2 cellular contexts compared by ENCODE assay signal in the genomic region with DNA sequence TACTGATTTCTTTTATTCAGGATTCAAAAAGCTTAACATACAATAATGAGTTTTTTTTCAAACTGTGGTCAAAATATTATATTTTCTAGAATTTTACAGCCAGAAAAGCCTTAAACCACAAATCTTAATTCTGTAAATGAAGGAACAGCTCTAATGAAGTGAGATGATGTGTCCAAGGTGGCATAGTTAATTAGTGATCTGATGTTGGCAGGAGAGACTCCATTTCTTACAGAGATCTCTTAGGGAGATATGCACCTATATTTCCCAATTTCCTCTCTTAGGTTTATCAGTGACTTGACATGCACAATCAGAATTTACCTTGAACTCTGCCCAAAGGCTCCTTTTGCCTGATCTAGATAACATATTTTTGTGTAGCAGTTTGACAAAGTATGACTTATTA.
TF ChIP-seq lines count a peak whose summit lies in the region.

No MANE protein-coding gene starts in this region.

TF ChIP-seq in GM23338, 12 proteins besides CTCF, POLR2A, EP300 and RAD21 (continued from another document):
- TF ChIP-seq STAT1 (IDR thresholded peaks at IDR 0.05; ENCODE audit: unreplicated experiment) = no peak
- no peak for TF ChIP-seq NANOG (IDR thresholded peaks at IDR 0.05; ENCODE audit: borderline replicate concordance)
- no peak for TF ChIP-seq JUNB (IDR thresholded peaks at IDR 0.05; ENCODE audit: unreplicated experiment)

TF ChIP-seq in K562, 482 proteins besides CTCF, POLR2A, EP300 and RAD21 (continues in another document):
- no peak for TF ChIP-seq POU5F1 (IDR thresholded peaks at IDR 0.05; ENCODE audit: borderline replicate concordance, low read depth, low read length, partially characterized antibody)
- TF ChIP-seq, protein P1, sequence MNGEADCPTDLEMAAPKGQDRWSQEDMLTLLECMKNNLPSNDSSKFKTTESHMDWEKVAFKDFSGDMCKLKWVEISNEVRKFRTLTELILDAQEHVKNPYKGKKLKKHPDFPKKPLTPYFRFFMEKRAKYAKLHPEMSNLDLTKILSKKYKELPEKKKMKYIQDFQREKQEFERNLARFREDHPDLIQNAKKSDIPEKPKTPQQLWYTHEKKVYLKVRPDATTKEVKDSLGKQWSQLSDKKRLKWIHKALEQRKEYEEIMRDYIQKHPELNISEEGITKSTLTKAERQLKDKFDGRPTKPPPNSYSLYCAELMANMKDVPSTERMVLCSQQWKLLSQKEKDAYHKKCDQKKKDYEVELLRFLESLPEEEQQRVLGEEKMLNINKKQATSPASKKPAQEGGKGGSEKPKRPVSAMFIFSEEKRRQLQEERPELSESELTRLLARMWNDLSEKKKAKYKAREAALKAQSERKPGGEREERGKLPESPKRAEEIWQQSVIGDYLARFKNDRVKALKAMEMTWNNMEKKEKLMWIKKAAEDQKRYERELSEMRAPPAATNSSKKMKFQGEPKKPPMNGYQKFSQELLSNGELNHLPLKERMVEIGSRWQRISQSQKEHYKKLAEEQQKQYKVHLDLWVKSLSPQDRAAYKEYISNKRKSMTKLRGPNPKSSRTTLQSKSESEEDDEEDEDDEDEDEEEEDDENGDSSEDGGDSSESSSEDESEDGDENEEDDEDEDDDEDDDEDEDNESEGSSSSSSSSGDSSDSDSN (IDR thresholded peaks at IDR 0.05; ENCODE audit: borderline replicate concordance in 1 of 2, low read depth in 2 of 2, low read length in 2 of 2) = no peak
- TF ChIP-seq, protein P2, sequence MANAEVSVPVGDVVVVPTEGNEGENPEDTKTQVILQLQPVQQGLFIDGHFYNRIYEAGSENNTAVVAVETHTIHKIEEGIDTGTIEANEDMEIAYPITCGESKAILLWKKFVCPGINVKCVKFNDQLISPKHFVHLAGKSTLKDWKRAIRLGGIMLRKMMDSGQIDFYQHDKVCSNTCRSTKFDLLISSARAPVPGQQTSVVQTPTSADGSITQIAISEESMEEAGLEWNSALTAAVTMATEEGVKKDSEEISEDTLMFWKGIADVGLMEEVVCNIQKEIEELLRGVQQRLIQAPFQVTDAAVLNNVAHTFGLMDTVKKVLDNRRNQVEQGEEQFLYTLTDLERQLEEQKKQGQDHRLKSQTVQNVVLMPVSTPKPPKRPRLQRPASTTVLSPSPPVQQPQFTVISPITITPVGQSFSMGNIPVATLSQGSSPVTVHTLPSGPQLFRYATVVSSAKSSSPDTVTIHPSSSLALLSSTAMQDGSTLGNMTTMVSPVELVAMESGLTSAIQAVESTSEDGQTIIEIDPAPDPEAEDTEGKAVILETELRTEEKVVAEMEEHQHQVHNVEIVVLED (CRISPR knock-in tag; IDR thresholded peaks at IDR 0.05) = peak; percentile 55
- 0 out of 2 replicates have a peak, but pooled peaks have one; percentile 23 for TF ChIP-seq CXXC5 (CRISPR knock-in tag; IDR thresholded peaks at IDR 0.05)
- TF ChIP-seq MYC (IDR thresholded peaks at IDR 0.05; ENCODE audit: low read depth, low read length) = no peak
- TF ChIP-seq MYC (CRISPR knock-in tag; IDR thresholded peaks at IDR 0.05; ENCODE audit: borderline replicate concordance, low read depth) = no peak
- peak; percentile 86 for TF ChIP-seq HIVEP1 (CRISPR knock-in tag; IDR thresholded peaks at IDR 0.05)
- TF ChIP-seq, protein P3, sequence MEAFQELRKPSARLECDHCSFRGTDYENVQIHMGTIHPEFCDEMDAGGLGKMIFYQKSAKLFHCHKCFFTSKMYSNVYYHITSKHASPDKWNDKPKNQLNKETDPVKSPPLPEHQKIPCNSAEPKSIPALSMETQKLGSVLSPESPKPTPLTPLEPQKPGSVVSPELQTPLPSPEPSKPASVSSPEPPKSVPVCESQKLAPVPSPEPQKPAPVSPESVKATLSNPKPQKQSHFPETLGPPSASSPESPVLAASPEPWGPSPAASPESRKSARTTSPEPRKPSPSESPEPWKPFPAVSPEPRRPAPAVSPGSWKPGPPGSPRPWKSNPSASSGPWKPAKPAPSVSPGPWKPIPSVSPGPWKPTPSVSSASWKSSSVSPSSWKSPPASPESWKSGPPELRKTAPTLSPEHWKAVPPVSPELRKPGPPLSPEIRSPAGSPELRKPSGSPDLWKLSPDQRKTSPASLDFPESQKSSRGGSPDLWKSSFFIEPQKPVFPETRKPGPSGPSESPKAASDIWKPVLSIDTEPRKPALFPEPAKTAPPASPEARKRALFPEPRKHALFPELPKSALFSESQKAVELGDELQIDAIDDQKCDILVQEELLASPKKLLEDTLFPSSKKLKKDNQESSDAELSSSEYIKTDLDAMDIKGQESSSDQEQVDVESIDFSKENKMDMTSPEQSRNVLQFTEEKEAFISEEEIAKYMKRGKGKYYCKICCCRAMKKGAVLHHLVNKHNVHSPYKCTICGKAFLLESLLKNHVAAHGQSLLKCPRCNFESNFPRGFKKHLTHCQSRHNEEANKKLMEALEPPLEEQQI (IDR thresholded peaks at IDR 0.05) = no peak
- TF ChIP-seq, protein P4, sequence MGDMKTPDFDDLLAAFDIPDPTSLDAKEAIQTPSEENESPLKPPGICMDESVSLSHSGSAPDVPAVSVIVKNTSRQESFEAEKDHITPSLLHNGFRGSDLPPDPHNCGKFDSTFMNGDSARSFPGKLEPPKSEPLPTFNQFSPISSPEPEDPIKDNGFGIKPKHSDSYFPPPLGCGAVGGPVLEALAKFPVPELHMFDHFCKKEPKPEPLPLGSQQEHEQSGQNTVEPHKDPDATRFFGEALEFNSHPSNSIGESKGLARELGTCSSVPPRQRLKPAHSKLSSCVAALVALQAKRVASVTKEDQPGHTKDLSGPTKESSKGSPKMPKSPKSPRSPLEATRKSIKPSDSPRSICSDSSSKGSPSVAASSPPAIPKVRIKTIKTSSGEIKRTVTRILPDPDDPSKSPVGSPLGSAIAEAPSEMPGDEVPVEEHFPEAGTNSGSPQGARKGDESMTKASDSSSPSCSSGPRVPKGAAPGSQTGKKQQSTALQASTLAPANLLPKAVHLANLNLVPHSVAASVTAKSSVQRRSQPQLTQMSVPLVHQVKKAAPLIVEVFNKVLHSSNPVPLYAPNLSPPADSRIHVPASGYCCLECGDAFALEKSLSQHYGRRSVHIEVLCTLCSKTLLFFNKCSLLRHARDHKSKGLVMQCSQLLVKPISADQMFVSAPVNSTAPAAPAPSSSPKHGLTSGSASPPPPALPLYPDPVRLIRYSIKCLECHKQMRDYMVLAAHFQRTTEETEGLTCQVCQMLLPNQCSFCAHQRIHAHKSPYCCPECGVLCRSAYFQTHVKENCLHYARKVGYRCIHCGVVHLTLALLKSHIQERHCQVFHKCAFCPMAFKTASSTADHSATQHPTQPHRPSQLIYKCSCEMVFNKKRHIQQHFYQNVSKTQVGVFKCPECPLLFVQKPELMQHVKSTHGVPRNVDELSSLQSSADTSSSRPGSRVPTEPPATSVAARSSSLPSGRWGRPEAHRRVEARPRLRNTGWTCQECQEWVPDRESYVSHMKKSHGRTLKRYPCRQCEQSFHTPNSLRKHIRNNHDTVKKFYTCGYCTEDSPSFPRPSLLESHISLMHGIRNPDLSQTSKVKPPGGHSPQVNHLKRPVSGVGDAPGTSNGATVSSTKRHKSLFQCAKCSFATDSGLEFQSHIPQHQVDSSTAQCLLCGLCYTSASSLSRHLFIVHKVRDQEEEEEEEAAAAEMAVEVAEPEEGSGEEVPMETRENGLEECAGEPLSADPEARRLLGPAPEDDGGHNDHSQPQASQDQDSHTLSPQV (IDR thresholded peaks at IDR 0.05) = 0 out of 2 replicates have a peak, but pooled peaks have one; percentile 28
- peak; percentile 87; the same call in 1 of the 2 replicates for TF ChIP-seq KLF6 (CRISPR knock-in tag; IDR thresholded peaks at IDR 0.05; ENCODE audit: borderline replicate concordance)
- TF ChIP-seq, protein P5, sequence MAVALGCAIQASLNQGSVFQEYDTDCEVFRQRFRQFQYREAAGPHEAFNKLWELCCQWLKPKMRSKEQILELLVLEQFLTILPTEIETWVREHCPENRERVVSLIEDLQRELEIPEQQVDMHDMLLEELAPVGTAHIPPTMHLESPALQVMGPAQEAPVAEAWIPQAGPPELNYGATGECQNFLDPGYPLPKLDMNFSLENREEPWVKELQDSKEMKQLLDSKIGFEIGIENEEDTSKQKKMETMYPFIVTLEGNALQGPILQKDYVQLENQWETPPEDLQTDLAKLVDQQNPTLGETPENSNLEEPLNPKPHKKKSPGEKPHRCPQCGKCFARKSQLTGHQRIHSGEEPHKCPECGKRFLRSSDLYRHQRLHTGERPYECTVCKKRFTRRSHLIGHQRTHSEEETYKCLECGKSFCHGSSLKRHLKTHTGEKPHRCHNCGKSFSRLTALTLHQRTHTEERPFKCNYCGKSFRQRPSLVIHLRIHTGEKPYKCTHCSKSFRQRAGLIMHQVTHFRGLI (CRISPR knock-in tag; IDR thresholded peaks at IDR 0.05) = peak; percentile 81; the same call in 1 of the 2 replicates
- TF ChIP-seq, protein P6, sequence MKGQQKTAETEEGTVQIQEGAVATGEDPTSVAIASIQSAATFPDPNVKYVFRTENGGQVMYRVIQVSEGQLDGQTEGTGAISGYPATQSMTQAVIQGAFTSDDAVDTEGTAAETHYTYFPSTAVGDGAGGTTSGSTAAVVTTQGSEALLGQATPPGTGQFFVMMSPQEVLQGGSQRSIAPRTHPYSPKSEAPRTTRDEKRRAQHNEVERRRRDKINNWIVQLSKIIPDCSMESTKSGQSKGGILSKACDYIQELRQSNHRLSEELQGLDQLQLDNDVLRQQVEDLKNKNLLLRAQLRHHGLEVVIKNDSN (CRISPR knock-in tag; IDR thresholded peaks at IDR 0.05) = no peak
- TF ChIP-seq, protein P7, sequence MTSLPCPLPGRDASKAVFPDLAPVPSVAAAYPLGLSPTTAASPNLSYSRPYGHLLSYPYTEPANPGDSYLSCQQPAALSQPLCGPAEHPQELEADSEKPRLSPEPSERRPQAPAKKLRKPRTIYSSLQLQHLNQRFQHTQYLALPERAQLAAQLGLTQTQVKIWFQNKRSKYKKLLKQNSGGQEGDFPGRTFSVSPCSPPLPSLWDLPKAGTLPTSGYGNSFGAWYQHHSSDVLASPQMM (CRISPR knock-in tag; IDR thresholded peaks at IDR 0.05) = no peak
- TF ChIP-seq ZNF41 (CRISPR knock-in tag; conservative IDR thresholded peaks at IDR 0.05) = peak; percentile 81
- TF ChIP-seq, protein P8, sequence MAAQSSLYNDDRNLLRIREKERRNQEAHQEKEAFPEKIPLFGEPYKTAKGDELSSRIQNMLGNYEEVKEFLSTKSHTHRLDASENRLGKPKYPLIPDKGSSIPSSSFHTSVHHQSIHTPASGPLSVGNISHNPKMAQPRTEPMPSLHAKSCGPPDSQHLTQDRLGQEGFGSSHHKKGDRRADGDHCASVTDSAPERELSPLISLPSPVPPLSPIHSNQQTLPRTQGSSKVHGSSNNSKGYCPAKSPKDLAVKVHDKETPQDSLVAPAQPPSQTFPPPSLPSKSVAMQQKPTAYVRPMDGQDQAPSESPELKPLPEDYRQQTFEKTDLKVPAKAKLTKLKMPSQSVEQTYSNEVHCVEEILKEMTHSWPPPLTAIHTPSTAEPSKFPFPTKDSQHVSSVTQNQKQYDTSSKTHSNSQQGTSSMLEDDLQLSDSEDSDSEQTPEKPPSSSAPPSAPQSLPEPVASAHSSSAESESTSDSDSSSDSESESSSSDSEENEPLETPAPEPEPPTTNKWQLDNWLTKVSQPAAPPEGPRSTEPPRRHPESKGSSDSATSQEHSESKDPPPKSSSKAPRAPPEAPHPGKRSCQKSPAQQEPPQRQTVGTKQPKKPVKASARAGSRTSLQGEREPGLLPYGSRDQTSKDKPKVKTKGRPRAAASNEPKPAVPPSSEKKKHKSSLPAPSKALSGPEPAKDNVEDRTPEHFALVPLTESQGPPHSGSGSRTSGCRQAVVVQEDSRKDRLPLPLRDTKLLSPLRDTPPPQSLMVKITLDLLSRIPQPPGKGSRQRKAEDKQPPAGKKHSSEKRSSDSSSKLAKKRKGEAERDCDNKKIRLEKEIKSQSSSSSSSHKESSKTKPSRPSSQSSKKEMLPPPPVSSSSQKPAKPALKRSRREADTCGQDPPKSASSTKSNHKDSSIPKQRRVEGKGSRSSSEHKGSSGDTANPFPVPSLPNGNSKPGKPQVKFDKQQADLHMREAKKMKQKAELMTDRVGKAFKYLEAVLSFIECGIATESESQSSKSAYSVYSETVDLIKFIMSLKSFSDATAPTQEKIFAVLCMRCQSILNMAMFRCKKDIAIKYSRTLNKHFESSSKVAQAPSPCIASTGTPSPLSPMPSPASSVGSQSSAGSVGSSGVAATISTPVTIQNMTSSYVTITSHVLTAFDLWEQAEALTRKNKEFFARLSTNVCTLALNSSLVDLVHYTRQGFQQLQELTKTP (IDR thresholded peaks at IDR 0.05; ENCODE audit: low read depth in 1 of 2, partially characterized antibody in 2 of 2) = no peak
- TF ChIP-seq TEAD1 (CRISPR knock-in tag; IDR thresholded peaks at IDR 0.05) = 0 out of 4 replicates have a peak, but pooled peaks of 1 of the 2 experiments have one; percentile 30
- TF ChIP-seq, protein P9, sequence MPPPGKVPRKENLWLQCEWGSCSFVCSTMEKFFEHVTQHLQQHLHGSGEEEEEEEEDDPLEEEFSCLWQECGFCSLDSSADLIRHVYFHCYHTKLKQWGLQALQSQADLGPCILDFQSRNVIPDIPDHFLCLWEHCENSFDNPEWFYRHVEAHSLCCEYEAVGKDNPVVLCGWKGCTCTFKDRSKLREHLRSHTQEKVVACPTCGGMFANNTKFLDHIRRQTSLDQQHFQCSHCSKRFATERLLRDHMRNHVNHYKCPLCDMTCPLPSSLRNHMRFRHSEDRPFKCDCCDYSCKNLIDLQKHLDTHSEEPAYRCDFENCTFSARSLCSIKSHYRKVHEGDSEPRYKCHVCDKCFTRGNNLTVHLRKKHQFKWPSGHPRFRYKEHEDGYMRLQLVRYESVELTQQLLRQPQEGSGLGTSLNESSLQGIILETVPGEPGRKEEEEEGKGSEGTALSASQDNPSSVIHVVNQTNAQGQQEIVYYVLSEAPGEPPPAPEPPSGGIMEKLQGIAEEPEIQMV (tag; conservative IDR thresholded peaks at IDR 0.05; ENCODE audit: low read depth) = no peak
- peak; percentile 80; the same call in 1 of the 2 replicates for TF ChIP-seq ZNF239 (CRISPR knock-in tag; IDR thresholded peaks at IDR 0.05)
- TF ChIP-seq MCM3 (IDR thresholded peaks at IDR 0.05) = no peak
- peak; percentile 87 for TF ChIP-seq ZNF79 (CRISPR knock-in tag; IDR thresholded peaks at IDR 0.05; ENCODE audit: low read depth)
